In the genomic region with DNA sequence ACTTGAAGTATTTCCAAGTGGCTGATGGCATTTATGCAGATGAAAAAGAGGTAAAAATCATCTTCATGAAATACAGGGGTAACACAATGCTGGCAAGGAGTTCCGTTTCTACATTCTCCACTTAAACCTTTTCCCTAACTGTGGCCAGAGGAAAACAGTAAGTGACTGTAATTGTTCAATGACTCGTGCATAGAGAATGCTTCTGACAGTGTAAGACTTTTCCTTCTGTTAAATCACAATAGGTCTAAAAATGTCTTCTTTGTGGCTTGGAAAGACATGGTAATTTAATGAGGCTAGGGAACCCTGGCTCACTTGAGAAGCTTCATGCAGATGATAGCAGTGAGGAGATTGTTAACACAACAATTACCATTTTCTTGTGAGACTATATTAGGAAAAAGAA, we compare ENCODE assay signal across 14 cellular contexts. TPM values are rescaled to one million over a fixed set of nuclear protein-coding genes. Genes with fewer than 3 reads are reported as not detected.
DNase-seq lines count a peak whose midpoint lies in the region; ATAC-seq, FAIRE-seq and TF ChIP-seq lines count a peak whose summit lies in the region.
"Had no signal": no experiment of that assay in that cellular context is flagged by ENCODE, and none has a peak within 500 bp of the region (broad histone marks: within the 10 kb centered on the region; RNA-seq: fewer than 3 reads in every experiment).

No MANE protein-coding gene starts in this region.

- TF ChIP-seq POLR2A in GM12878 (IDR thresholded peaks at IDR 0.05; ENCODE audit: low read depth, low read length) (no peak), upper lobe of left lung (IDR thresholded peaks at IDR 0.05) (no peak)

- TF ChIP-seq RAD21 in GM12878 (IDR thresholded peaks at IDR 0.05; ENCODE audit: insufficient read depth, low read depth, low read length), result no peak

- POLR2A ChIA-PET in HEK293 (lab: Yijun Ruan, JAX) (no interaction called here), GM12878 (lab: Charles Lee) (no interaction called here)

- H3K9me3 ChIP-seq in HEK293 (ENCODE audit: control insufficient read depth, insufficient read depth, low read depth, low read length) (no peaks in the 10 kb centered on the region), GM12878 (replicated peaks; ENCODE audit: control insufficient read depth, insufficient read depth, low read length) (no peaks in the 10 kb centered on the region), ascending aorta (no peaks in the 10 kb centered on the region), upper lobe of left lung (no peaks in the 10 kb centered on the region)

- no peak overlapping the region for H2AFZ ChIP-seq in GM12878 (ENCODE audit: control insufficient read depth, low read depth, low read length)

- intact Hi-C loops in GM12878 (cut with micrococcal nuclease; ENCODE audit: unreplicated experiment) (no loop called here), ascending aorta (cut with DNase I) (no loop called here), Right ventricle myocardium superior (cut with DNase I) (no loop called here)

- H3K27me3 ChIP-seq in GM12878 (replicated peaks in 1 of 2; ENCODE audit: control insufficient read depth in 2 of 2, insufficient read depth in 2 of 2, low read length in 1 of 2) (0 out of 4 replicates have a peak, but pooled peaks cover 0 to 2% of the 10 kb centered on the region in 2 experiments), ascending aorta (no peaks in the 10 kb centered on the region), upper lobe of left lung (no peaks in the 10 kb centered on the region)

- no peak for TF ChIP-seq EP300 in GM12878 (IDR thresholded peaks at IDR 0.05; ENCODE audit: borderline replicate concordance in 1 of 2, control insufficient read depth in 1 of 2, low read depth in 2 of 2, low read length in 2 of 2)
- no peak for TF ChIP-seq EP300 in upper lobe of left lung (IDR thresholded peaks at IDR 0.05)

- SMC1A ChIA-PET in GM12878 (lab: Charles Lee; ENCODE audit: uncharacterized antibody, unreplicated experiment), result interaction anchor here (0.6 kb wide), 1 partner anchor 170 kb away, joined by 3 read pairs; no protein-coding TSS in a partner anchor

- H3K4me1 ChIP-seq in HEK293 (ENCODE audit: control insufficient read depth, insufficient read depth, low read length) (no peaks in the 10 kb centered on the region), GM12878 (ENCODE audit: control insufficient read depth, insufficient read depth, low read length) (no peaks in the 10 kb centered on the region), ascending aorta (no peaks in the 10 kb centered on the region), upper lobe of left lung (no peaks in the 10 kb centered on the region)

- H3K27ac ChIP-seq in HEK293 (ENCODE audit: extremely low read depth, low read depth, low read length) (no peak overlapping the region), GM12878 (ENCODE audit: control insufficient read depth, insufficient read depth) (no peak overlapping the region), ascending aorta (no peak overlapping the region), upper lobe of left lung (no peak overlapping the region)

- H4K20me1 ChIP-seq in GM12878 (ENCODE audit: control insufficient read depth, insufficient read depth), result no peaks in the 10 kb centered on the region

- H3K9ac ChIP-seq in GM12878 (ENCODE audit: control insufficient read depth, insufficient read depth, low read length), result no peak overlapping the region

- RAD21 ChIA-PET in GM12878 (lab: Charles Lee; ENCODE audit: unreplicated experiment), result no interaction called here

- in situ Hi-C loops in GM12878 (cut with MboI), result no loop called here

- FAIRE-seq in GM12878 (lab: Jason Lieb, UNC), result peak; percentile 7
- FAIRE-seq: K562 had no signal

- no peak for TF ChIP-seq CTCF in HEK293 (tag by site-specific recombination; IDR thresholded peaks at IDR 0.05)
- no peak for TF ChIP-seq CTCF in GM12878 (IDR thresholded peaks at IDR 0.05 in 2 of 3, conservative IDR thresholded peaks at IDR 0.05 in 1 of 3; ENCODE audit: control insufficient read depth in 2 of 3, extremely low read depth in 1 of 3, insufficient read depth in 1 of 3, low read depth in 3 of 3, low read length in 3 of 3)
- no peak for TF ChIP-seq CTCF in ascending aorta (IDR thresholded peaks at IDR 0.05)
- TF ChIP-seq CTCF in upper lobe of left lung (IDR thresholded peaks at IDR 0.05), result no peak

- no peak overlapping the region for H3K4me2 ChIP-seq in GM12878 (ENCODE audit: control insufficient read depth, insufficient read depth)

- CTCF ChIA-PET in HEK293 (lab: Yijun Ruan, JAX), result no interaction called here
- CTCF ChIA-PET in GM12878 (lab: Yijun Ruan, JAX), result no interaction called here

- DNase-seq in A172 (ENCODE audit: low spot score) (peak; percentile 47), GM12878 (ENCODE audit: low read depth, low spot score) (no peak), iPS-NIHi11 (ENCODE audit: low spot score) (peak; percentile 26), ascending aorta (ENCODE audit: low spot score in 2 of 2) (no peak), upper lobe of left lung (no peak), Right ventricle myocardium superior (no peak)
- DNase-seq: activated CD8-positive, alpha-beta memory T cell treated with anti-CD3 and anti-CD28 coated beads for 24 hours; DND-41; natural killer cell; stimulated activated naive CD4-positive, alpha-beta T cell treated with Interleukin-2 at 50 U/mL for 16 hours; T-helper 9 cell had no signal

- no peak overlapping the region for H3K4me3 ChIP-seq in HEK293 (ENCODE audit: low read depth, low read length)
- no peak overlapping the region for H3K4me3 ChIP-seq in GM12878
- no peak overlapping the region for H3K4me3 ChIP-seq in ascending aorta
- H3K4me3 ChIP-seq in upper lobe of left lung, result no peak overlapping the region
- H3K4me3 ChIP-seq: K562 had no signal

- no peak for ATAC-seq in GM12878
- no peak for ATAC-seq in upper lobe of left lung (ENCODE audit: low FRiP score in 2 of 2)
- no peak for ATAC-seq in Right ventricle myocardium superior (ENCODE audit: poor library complexity)
- no peak for ATAC-seq in HG03521 (IDR thresholded peaks at IDR 0.05; ENCODE audit: unreplicated experiment)
- ATAC-seq: K562, natural killer cell had no signal

- H3K79me2 ChIP-seq in GM12878 (ENCODE audit: control insufficient read depth, insufficient read depth, low read length), result no peaks in the 10 kb centered on the region

- 0% methylated on average over 2 of the region's 2 CpGs for WGBS in GM12878 (ENCODE audit: insufficient coverage, insufficient replicate concordance, low lambda C conversion rate, missing lambda C conversion rate)
- 46 to 49% methylated on average over 2 of the region's 2 CpGs for WGBS in upper lobe of left lung, 2 donors

- BruUV-seq in GM12878 (replicated peaks; lab: Mats Ljungman, UMichigan), result no TSS peak

- H3K36me3 ChIP-seq in HEK293 (ENCODE audit: control insufficient read depth in 2 of 2, insufficient read depth in 1 of 2, low read length in 2 of 2) (no peaks in the 10 kb centered on the region), GM12878 (ENCODE audit: control insufficient read depth in 2 of 2, insufficient read depth in 2 of 2, low read length in 1 of 2) (no peaks in the 10 kb centered on the region), ascending aorta (no peaks in the 10 kb centered on the region), upper lobe of left lung (no peaks in the 10 kb centered on the region)

TF ChIP-seq in GM12878, 131 proteins besides CTCF, POLR2A, EP300 and RAD21 (continues in another document):
- TF ChIP-seq CREB1 (IDR thresholded peaks at IDR 0.05; ENCODE audit: low read depth) (no peak), EGR1 (IDR thresholded peaks at IDR 0.05; ENCODE audit: borderline replicate concordance in 1 of 2, low read depth in 2 of 2, low read length in 2 of 2) (no peak), HSF1 (IDR thresholded peaks at IDR 0.05; ENCODE audit: low read depth, low read length) (no peak), SMAD5 (IDR thresholded peaks at IDR 0.05; ENCODE audit: low read depth) (no peak), RFX5 (IDR thresholded peaks at IDR 0.05; ENCODE audit: low read depth, low read length) (no peak), EZH2 (IDR thresholded peaks at IDR 0.05; ENCODE audit: borderline replicate concordance, control insufficient read depth, low read depth, low read length) (no peak), ESRRA (IDR thresholded peaks at IDR 0.05; ENCODE audit: low read length) (no peak), TAF1 (IDR thresholded peaks at IDR 0.05; ENCODE audit: borderline replicate concordance, low read depth, low read length) (no peak), PML (IDR thresholded peaks at IDR 0.05; ENCODE audit: low read length) (no peak), HCFC1 (IDR thresholded peaks at IDR 0.05; ENCODE audit: low read length) (no peak)

RNA-seq across cellular contexts. Expression of gene RSU1, which starts 50.3 kb away (rescaled TPM):
- total RNA-seq in A172 (2014; rRNA removed; shearing (Covaris generic)), result 74.1 and 75.5 TPM in 2 replicates
- 18.1 and 22.4 TPM in 2 replicates for total RNA-seq in GM12878 (2013; cell fraction: nucleolus; rRNA removed)
- total RNA-seq in GM12878 (2014; rRNA removed), result 49.2 and 58.1 TPM in 2 replicates
- 56.1 and 62.5 TPM in 2 replicates for total RNA-seq in GM12878 (2014; rRNA removed; fragmentation: Illumina TruSeq; extraction: Trizol)
- total RNA-seq in GM12878 (2021), result 51.4 and 54.2 TPM in 2 replicates
- 11.1 TPM for polyA plus RNA-seq in GM12878 (2011; ENCODE audit: low read depth)
- 79.5 and 81.9 TPM in 2 replicates for polyA plus RNA-seq in GM12878 (2011; rRNA removed)
- polyA plus RNA-seq in GM12878 (2011; cell fraction: cytosol; rRNA removed), result 78.0 and 82.3 TPM in 2 replicates
- polyA plus RNA-seq in GM12878 (2011; cell fraction: nucleus; rRNA removed), result 26.6 and 31.5 TPM in 2 replicates
- polyA plus RNA-seq in GM12878 (2012), result 19.5 and 22.2 TPM in 2 replicates
- polyA plus RNA-seq in GM12878 (2014; fragmentation: Illumina TruSeq; extraction: Trizol), result 117 and 139 TPM in 2 replicates
- 100 to 1,000 TPM in 1 of 2 experiments, 10 to 100 TPM in 1; 80.7 to 139 TPM for polyA plus RNA-seq in GM12878 (2014; fragmentation: Nextera tagmentation; extraction: Ambion mirVana)
- 67.6 and 78.1 TPM in 2 replicates for polyA plus RNA-seq in GM12878 (2014; rRNA removed)
- 100 to 1,000 TPM; 105 to 108 TPM for polyA plus RNA-seq in GM12878 (2016; fragmentation: Nextera tagmentation; extraction: Ambion mirVana)
- 42.9 and 53.7 TPM in 2 replicates for polyA minus RNA-seq in GM12878 (2011; rRNA and poly(A)+ RNA removed)
- polyA minus RNA-seq in GM12878 (2011; cell fraction: cytosol; rRNA and poly(A)+ RNA removed), result 14.8 and 25.7 TPM in 2 replicates
- polyA minus RNA-seq in GM12878 (2011; cell fraction: nucleus; rRNA and poly(A)+ RNA removed), result 8.6 and 13.8 TPM in 2 replicates
- 82.2 TPM for total RNA-seq in ascending aorta
- 10 to 100 TPM; 36.7 to 81.4 (median 48.0) TPM for total RNA-seq in upper lobe of left lung
- 49.4 TPM for total RNA-seq in Right ventricle myocardium superior

Comparison
In these comparisons a context has a peak if more than half of its experiments do, and no peak if none do; other contexts are left out.
1. DNase-seq: peak in A172 (single experiment) and iPS-NIHi11 (single experiment); none in GM12878 (single experiment), ascending aorta (0 of 2), upper lobe of left lung (0 of 2) and Right ventricle myocardium superior (single experiment).